8 cellular contexts compared by ENCODE assay signal in the genomic region with DNA sequence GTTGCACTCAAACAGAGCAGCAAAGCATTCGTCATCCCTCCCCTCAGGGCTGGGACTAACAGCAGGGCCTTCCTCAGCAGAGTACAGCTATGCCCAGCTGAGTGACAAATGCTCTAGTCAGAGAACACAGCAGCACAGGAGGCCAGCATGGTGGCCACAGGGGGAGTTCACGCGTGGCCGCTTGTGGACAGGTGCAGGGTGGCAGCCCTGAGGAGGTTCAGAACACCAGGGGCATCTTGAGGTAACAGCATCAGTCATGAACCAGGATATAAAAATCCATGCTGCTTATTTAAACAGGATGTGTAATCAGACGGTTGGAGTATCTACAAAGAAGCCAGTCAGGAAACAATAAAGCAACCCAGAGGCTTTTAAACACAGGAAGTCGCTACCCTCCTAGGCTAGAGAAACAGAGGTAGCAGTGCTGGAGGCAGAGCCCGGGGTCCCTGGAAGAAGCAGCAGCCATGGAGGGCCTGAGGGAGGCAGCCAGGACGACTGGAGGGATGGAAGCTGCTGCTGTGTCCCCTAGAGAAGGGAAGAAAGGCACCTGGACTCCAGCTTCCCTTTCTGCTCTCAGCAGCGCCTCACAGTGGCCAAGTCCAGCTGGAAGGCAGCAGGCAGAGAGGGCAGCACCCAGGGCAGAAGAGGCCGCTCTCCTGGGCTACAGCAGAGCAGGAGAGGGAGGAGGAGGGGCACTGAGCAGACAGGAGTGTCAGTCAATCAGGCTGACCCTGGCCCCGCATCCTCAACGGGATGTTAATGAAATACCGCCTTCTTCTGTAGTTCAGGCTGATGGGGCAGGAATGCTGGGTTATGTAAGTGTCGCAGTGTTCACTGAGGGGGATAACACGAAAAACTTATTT.
DNase-seq lines count a peak whose midpoint lies in the region; ATAC-seq and TF ChIP-seq lines count a peak whose summit lies in the region.

No MANE protein-coding gene starts in this region.

- POLR2A ChIA-PET in activated CD4-positive, alpha-beta memory T cell treated with anti-CD3 and anti-CD28 coated beads, Interleukin-2, amount 10 ng/mL, durations not matched to agents 7 days and 5 days (lab: Charles Lee): interaction anchor here (0.6 to 2.8 kb wide), 8 partner anchors 10 to 1509 kb away, joined by 3 to 26 read pairs (median 4); a partner anchor contains a TSS

- no peak for ATAC-seq in GM18873 (IDR thresholded peaks at IDR 0.05; ENCODE audit: low FRiP score, unreplicated experiment)

- H3K27ac Mint-ChIP-seq in activated CD4-positive, alpha-beta memory T cell treated with anti-CD3 and anti-CD28 coated beads, Interleukin-2, amount 10 ng/mL, durations not matched to agents 7 days and 5 days: peak overlapping the region; percentile 98

- TF ChIP-seq CTCF in 22Rv1 (IDR thresholded peaks at IDR 0.05) (peak; percentile 68), GM13977 (IDR thresholded peaks at IDR 0.05; ENCODE audit: extremely low read depth, insufficient read depth, missing control alignments) (peak; percentile 73), esophagus muscularis mucosa (IDR thresholded peaks at IDR 0.05) (peak in 1 of 3 experiments; percentile 35), neutrophil (IDR thresholded peaks at IDR 0.05) (peak; percentile 63)

- TF ChIP-seq EP300 in esophagus muscularis mucosa (IDR thresholded peaks at IDR 0.05): no peak

- DNase-seq in GM13977 (ENCODE audit: low spot score): peak; percentile 43
- peak; percentile 37 for DNase-seq in NCI-H460 (ENCODE audit: extremely low read depth, low read depth)
- DNase-seq in activated CD4-positive, alpha-beta memory T cell treated with anti-CD3 and anti-CD28 coated beads, Interleukin-2, amount 10 ng/mL, durations not matched to agents 7 days and 5 days: peak; percentile 87
- peak; percentile 85 for DNase-seq in esophagus muscularis mucosa (ENCODE audit: extremely low spot score)
- no peak for DNase-seq in NCI-H1930 (lab: John Stamatoyannopoulos, UW)

- H3K27me3 ChIP-seq in esophagus muscularis mucosa (no peaks in the 10 kb centered on the region), neutrophil (no peaks in the 10 kb centered on the region)

- WGBS in esophagus muscularis mucosa: 56% methylated on average over 15 of the region's 15 CpGs

- H3K4me3 ChIP-seq in esophagus muscularis mucosa: no peak overlapping the region
- peak overlapping the region in 1 of 2 experiments; percentile 1 for H3K4me3 ChIP-seq in neutrophil (ENCODE audit: low read depth in 1 of 2, low read length in 1 of 2)

- peaks cover 28% of the 10 kb centered on the region for H3K9me3 Mint-ChIP-seq in activated CD4-positive, alpha-beta memory T cell treated with anti-CD3 and anti-CD28 coated beads, Interleukin-2, amount 10 ng/mL, durations not matched to agents 7 days and 5 days

- no peaks in the 10 kb centered on the region for H3K9me3 ChIP-seq in esophagus muscularis mucosa
- H3K9me3 ChIP-seq in neutrophil: no peaks in the 10 kb centered on the region

- H3K36me3 ChIP-seq in esophagus muscularis mucosa (no peaks in the 10 kb centered on the region), neutrophil (no peaks in the 10 kb centered on the region)

- in situ Hi-C loops in GM13977 (cut with MboI; ENCODE audit: low pct_unique_long_range_greater_than_20kb, low sequenced_read_pairs, unreplicated experiment): no loop called here

- intact Hi-C loops in esophagus muscularis mucosa (cut with DNase I): no loop called here

- peak overlapping the region; percentile 94 for H3K4me3 Mint-ChIP-seq in activated CD4-positive, alpha-beta memory T cell treated with anti-CD3 and anti-CD28 coated beads, Interleukin-2, amount 10 ng/mL, durations not matched to agents 7 days and 5 days

- CTCF ChIA-PET in activated CD4-positive, alpha-beta memory T cell treated with anti-CD3 and anti-CD28 coated beads, Interleukin-2, amount 10 ng/mL, durations not matched to agents 7 days and 5 days (lab: Charles Lee): interaction anchor here (0.6 to 3.0 kb wide), 8 partner anchors 11 to 445 kb away, joined by 3 to 27 read pairs (median 3); no protein-coding TSS in a partner anchor

- no peaks in the 10 kb centered on the region for H3K27me3 Mint-ChIP-seq in activated CD4-positive, alpha-beta memory T cell treated with anti-CD3 and anti-CD28 coated beads, Interleukin-2, amount 10 ng/mL, durations not matched to agents 7 days and 5 days

- H3K27ac ChIP-seq in 22Rv1 (no peak overlapping the region), esophagus muscularis mucosa (replicated peaks in 1 of 4) (peak overlapping the region in 2 of 4 donors; percentile 35 to 42), neutrophil (peak overlapping the region; percentile 70)

- H3K4me1 ChIP-seq in esophagus muscularis mucosa (peaks cover 8 to 29% (median 16%) of the 10 kb centered on the region in 4 donors), neutrophil (ENCODE audit: control insufficient read depth in 1 of 2, insufficient read depth in 1 of 2, low read depth in 1 of 2, low read length in 1 of 2) (peaks cover 73 to 81% of the 10 kb centered on the region in 2 experiments)

- peaks cover 75% of the 10 kb centered on the region for H3K36me3 Mint-ChIP-seq in activated CD4-positive, alpha-beta memory T cell treated with anti-CD3 and anti-CD28 coated beads, Interleukin-2, amount 10 ng/mL, durations not matched to agents 7 days and 5 days (ENCODE audit: low read depth)

- H3K4me1 Mint-ChIP-seq in activated CD4-positive, alpha-beta memory T cell treated with anti-CD3 and anti-CD28 coated beads, Interleukin-2, amount 10 ng/mL, durations not matched to agents 7 days and 5 days: peaks cover 82% of the 10 kb centered on the region

- TF ChIP-seq POLR2A in esophagus muscularis mucosa (IDR thresholded peaks at IDR 0.05; ENCODE audit: low read depth): no peak

Comparison
In these comparisons a context has a peak if more than half of its experiments do, and no peak if none do; other contexts are left out.
1. DNase-seq: peak in GM13977 (single experiment), NCI-H460 (single experiment), activated CD4-positive, alpha-beta memory T cell treated with anti-CD3 and anti-CD28 coated beads, Interleukin-2, amount 10 ng/mL, durations not matched to agents 7 days and 5 days (single experiment) and esophagus muscularis mucosa (single experiment); none in NCI-H1930 (0 of 2).